ENCODE assay signal across 15 cellular contexts in the genomic region with DNA sequence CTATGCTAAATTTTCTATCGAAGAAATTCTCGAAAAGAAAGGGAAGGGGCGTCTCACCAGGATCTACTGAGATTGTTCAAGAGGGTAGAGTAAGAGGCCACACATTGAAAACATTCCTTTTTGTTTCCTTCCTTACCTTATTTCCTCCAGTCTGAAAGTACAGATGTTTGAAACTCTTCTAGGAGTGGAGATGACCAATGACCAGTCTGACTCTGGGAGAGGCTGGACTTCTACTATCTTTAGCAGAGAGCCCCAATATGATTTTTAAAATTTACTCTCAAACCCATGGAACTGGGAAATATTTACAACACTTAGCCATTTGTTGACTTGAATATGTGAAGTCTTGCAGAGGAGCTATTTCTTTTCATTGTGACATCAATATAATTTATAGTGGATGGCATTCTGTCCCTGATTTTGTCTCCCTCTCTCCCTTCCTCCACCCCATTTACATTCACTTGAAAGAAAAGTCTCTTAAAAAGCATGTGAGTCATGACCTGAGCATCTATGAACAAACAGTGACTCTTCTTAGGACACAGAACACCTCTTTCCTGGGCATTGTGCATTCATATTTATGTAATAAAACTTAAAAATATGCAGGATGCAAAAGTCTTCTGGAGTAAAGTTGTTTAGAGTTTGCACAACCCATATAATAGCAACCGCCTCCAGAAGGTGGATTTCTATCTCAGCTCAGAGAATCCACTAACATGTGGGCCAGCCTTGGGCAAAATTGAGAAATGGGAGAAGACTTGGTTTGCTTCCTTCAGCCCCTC. TPM values are rescaled to one million over a fixed set of nuclear protein-coding genes. Genes with fewer than 3 reads are reported as not detected.
DNase-seq lines count a peak whose midpoint lies in the region; ATAC-seq and TF ChIP-seq lines count a peak whose summit lies in the region.
"Had no signal": no experiment of that assay in that cellular context is flagged by ENCODE, and none has a peak within 500 bp of the region (broad histone marks: within the 10 kb centered on the region; RNA-seq: fewer than 3 reads in every experiment).

No MANE protein-coding gene starts in this region.

- H3K4me3 ChIP-seq in RWPE2 (ENCODE audit: severe bottlenecking) (no peak overlapping the region), fibroblast of mammary gland (ENCODE audit: control insufficient read depth, low read depth, low read length) (no peak overlapping the region), smooth muscle cell (no peak overlapping the region)
- H3K4me3 ChIP-seq: mucosa of descending colon, skin epidermis had no signal

- DNase-seq in GM03348 (ENCODE audit: low spot score) (peak; percentile 49), RWPE2 (ENCODE audit: low spot score) (no peak), fibroblast of mammary gland (ENCODE audit: low read depth) (peak; percentile 93), smooth muscle cell (lab: John Stamatoyannopoulos, UW; ENCODE audit: unreplicated experiment) (no peak), NCI-H128 (lab: John Stamatoyannopoulos, UW; ENCODE audit: unreplicated experiment) (no peak), NK-92 (lab: John Stamatoyannopoulos, UW; ENCODE audit: unreplicated experiment) (no peak)
- DNase-seq: activated CD4-positive, alpha-beta T cell treated with anti-CD3 and anti-CD28 coated beads, Interleukin-2, amount 10 ng/mL, durations not matched to agents 7 days and 5 days; activated effector memory CD4-positive, alpha-beta T cell treated with Interleukin-2 at 50 U/mL for 16 hours; mucosa of descending colon; NCI-H1417; NCI-H774 had no signal

- H3K4me3 Mint-ChIP-seq in stimulated activated memory B cell treated with anti-CD40 and anti-IgM and Interleukin-4, amounts not matched to agents 10 μg/mL and 1 μg/mL and 100 μg/mL, for 72 hours, result no peak overlapping the region
- H3K4me3 Mint-ChIP-seq: activated CD4-positive, alpha-beta T cell treated with anti-CD3 and anti-CD28 coated beads, Interleukin-2, amount 10 ng/mL, durations not matched to agents 7 days and 5 days had no signal

- H3K4me1 Mint-ChIP-seq in stimulated activated memory B cell treated with anti-CD40 and anti-IgM and Interleukin-4, amounts not matched to agents 10 μg/mL and 1 μg/mL and 100 μg/mL, for 72 hours, result no peaks in the 10 kb centered on the region
- H3K4me1 Mint-ChIP-seq: activated CD4-positive, alpha-beta T cell treated with anti-CD3 and anti-CD28 coated beads, Interleukin-2, amount 10 ng/mL, durations not matched to agents 7 days and 5 days had no signal

- H4K20me1 ChIP-seq in smooth muscle cell (ENCODE audit: low read depth), result no peaks in the 10 kb centered on the region

- H2AFZ ChIP-seq in smooth muscle cell (ENCODE audit: low read depth), result no peak overlapping the region

- ATAC-seq in RWPE2 (ENCODE audit: low read depth) (peak; percentile 95), GM19463 (IDR thresholded peaks at IDR 0.05; ENCODE audit: unreplicated experiment) (no peak)
- no peak for ATAC-seq in stimulated activated memory B cell treated with anti-CD40 and anti-IgM and Interleukin-4, amounts not matched to agents 10 μg/mL and 1 μg/mL and 100 μg/mL, for 72 hours

- H3K4me2 ChIP-seq in smooth muscle cell, result peak overlapping the region; percentile 44

- peak overlapping the region; percentile 1 for H3K9ac ChIP-seq in smooth muscle cell (ENCODE audit: low read depth)

- H3K9me3 ChIP-seq in RWPE2 (ENCODE audit: severe bottlenecking), result no peaks in the 10 kb centered on the region
- no peaks in the 10 kb centered on the region for H3K9me3 ChIP-seq in smooth muscle cell (replicated peaks; ENCODE audit: low read depth)
- H3K9me3 ChIP-seq: mucosa of descending colon had no signal

- peak overlapping the region; percentile 77 for H3K27ac ChIP-seq in RWPE2 (ENCODE audit: poor library complexity, severe bottlenecking)
- peak overlapping the region; percentile 78 for H3K27ac ChIP-seq in smooth muscle cell (ENCODE audit: low read depth)
- H3K27ac ChIP-seq: HL-60 had no signal

- H3K27ac Mint-ChIP-seq in stimulated activated memory B cell treated with anti-CD40 and anti-IgM and Interleukin-4, amounts not matched to agents 10 μg/mL and 1 μg/mL and 100 μg/mL, for 72 hours, result no peak overlapping the region
- H3K27ac Mint-ChIP-seq: activated CD4-positive, alpha-beta T cell treated with anti-CD3 and anti-CD28 coated beads, Interleukin-2, amount 10 ng/mL, durations not matched to agents 7 days and 5 days had no signal

- H3K36me3 Mint-ChIP-seq in stimulated activated memory B cell treated with anti-CD40 and anti-IgM and Interleukin-4, amounts not matched to agents 10 μg/mL and 1 μg/mL and 100 μg/mL, for 72 hours, result no peaks in the 10 kb centered on the region

- H3K27me3 Mint-ChIP-seq in stimulated activated memory B cell treated with anti-CD40 and anti-IgM and Interleukin-4, amounts not matched to agents 10 μg/mL and 1 μg/mL and 100 μg/mL, for 72 hours, result no peaks in the 10 kb centered on the region

- WGBS in smooth muscle cell (ENCODE audit: low lambda C conversion rate), result 64% methylated on average over 4 of the region's 4 CpGs

- peaks cover 20% of the 10 kb centered on the region for H3F3A ChIP-seq in smooth muscle cell (ENCODE audit: low read depth)

- H3K27me3 ChIP-seq in RWPE2 (ENCODE audit: insufficient read depth, poor library complexity, severe bottlenecking), result no peaks in the 10 kb centered on the region
- no peaks in the 10 kb centered on the region for H3K27me3 ChIP-seq in smooth muscle cell (ENCODE audit: low read depth)

- TF ChIP-seq CTCF in RWPE2 (IDR thresholded peaks at IDR 0.05; ENCODE audit: poor library complexity, severe bottlenecking), result no peak
- TF ChIP-seq CTCF in fibroblast of mammary gland (conservative IDR thresholded peaks at IDR 0.05; ENCODE audit: control insufficient read depth, insufficient read depth, low read depth, low read length), result no peak
- no peak for TF ChIP-seq CTCF in smooth muscle cell (IDR thresholded peaks at IDR 0.05; ENCODE audit: borderline replicate concordance, insufficient read depth, poor library complexity, severe bottlenecking)

- no peaks in the 10 kb centered on the region for H3K9me3 Mint-ChIP-seq in stimulated activated memory B cell treated with anti-CD40 and anti-IgM and Interleukin-4, amounts not matched to agents 10 μg/mL and 1 μg/mL and 100 μg/mL, for 72 hours
- H3K9me3 Mint-ChIP-seq: activated CD4-positive, alpha-beta T cell treated with anti-CD3 and anti-CD28 coated beads, Interleukin-2, amount 10 ng/mL, durations not matched to agents 7 days and 5 days had no signal

- no peaks in the 10 kb centered on the region for H3K36me3 ChIP-seq in RWPE2 (ENCODE audit: low read depth)
- H3K36me3 ChIP-seq in smooth muscle cell (ENCODE audit: low read depth), result no peaks in the 10 kb centered on the region

- peaks cover 16% of the 10 kb centered on the region for H3K4me1 ChIP-seq in RWPE2 (ENCODE audit: insufficient read depth, poor library complexity, severe bottlenecking)
- H3K4me1 ChIP-seq in smooth muscle cell (ENCODE audit: low read depth), result peaks cover 31% of the 10 kb centered on the region

- no peaks in the 10 kb centered on the region for H3K79me2 ChIP-seq in smooth muscle cell (ENCODE audit: low read depth)

RNA-seq across cellular contexts. Expression of a gene that starts 31.2 kb away (rescaled TPM):
- 7.3 and 21.9 TPM in 2 replicates for total RNA-seq in smooth muscle cell
- 3.0 and 7.5 TPM in 2 replicates for polyA plus RNA-seq in smooth muscle cell
- total RNA-seq: activated CD4-positive, alpha-beta T cell treated with anti-CD3 and anti-CD28 coated beads, Interleukin-2, amount 10 ng/mL, durations not matched to agents 7 days and 5 days had no signal

Comparison
In these comparisons a context has a peak if more than half of its experiments do, and no peak if none do; other contexts are left out.
1. DNase-seq: peak in GM03348 (single experiment) and fibroblast of mammary gland (single experiment); none in RWPE2 (single experiment), smooth muscle cell (single experiment), NCI-H128 (single experiment) and NK-92 (single experiment).